In the genomic region with DNA sequence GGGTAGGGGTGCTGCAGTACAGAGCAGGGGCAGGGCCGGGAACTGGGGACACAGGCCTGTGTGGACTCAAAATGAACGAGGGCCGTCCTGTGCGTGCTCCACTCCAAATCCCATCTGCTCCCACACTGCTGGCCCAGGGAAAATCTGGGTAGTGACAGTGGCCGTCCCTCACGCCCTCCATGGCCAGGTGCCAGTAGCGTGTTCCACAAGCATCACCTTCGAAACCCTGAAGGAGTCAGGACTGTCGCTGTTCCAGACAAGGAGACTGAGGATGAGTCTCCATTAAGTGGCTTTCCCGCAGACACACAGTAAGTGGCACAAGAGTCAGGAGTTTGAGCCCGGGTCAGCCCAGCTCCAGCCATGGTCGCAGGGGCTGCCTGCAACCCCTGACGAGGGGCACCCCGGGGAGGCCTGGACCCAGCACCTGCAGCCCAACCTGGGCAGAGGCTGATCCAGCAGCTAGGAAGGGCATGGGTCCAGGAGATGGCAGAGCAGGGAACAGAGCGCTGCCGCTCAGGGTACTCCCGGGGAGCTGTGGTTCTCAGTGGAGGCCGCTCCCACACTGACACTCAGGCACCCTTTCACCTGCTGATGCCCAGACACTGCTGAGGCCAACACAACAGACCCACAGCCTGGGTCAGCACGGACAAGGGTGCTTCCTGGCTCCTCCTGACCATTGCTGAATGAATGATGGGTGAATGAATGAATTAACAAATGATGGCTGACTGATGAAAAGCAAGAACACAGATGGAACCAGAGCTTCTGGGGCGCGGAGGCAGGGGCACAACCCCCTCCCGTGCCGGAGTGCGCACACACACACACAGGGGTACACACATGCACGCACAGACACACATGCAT, we compare ENCODE assay signal across 2 cellular contexts.
TF ChIP-seq lines count a peak whose summit lies in the region.

No MANE protein-coding gene starts in this region.

TF ChIP-seq in K562, 482 proteins besides CTCF, POLR2A, EP300 and RAD21:
- TF ChIP-seq NCOA2 (IDR thresholded peaks at IDR 0.05; ENCODE audit: partially characterized antibody in 2 of 2) (no peak), ZNF24 (IDR thresholded peaks at IDR 0.05) (peak; percentile 65; the same call in 1 of the 2 replicates), ZNF263 (CRISPR knock-in tag; IDR thresholded peaks at IDR 0.05; ENCODE audit: borderline replicate concordance) (no peak)

TF ChIP-seq in HepG2, 621 proteins besides CTCF, POLR2A, EP300 and RAD21:
- TF ChIP-seq KDM5A (IDR thresholded peaks at IDR 0.05; ENCODE audit: borderline replicate concordance, low read length) (no peak), ERF (CRISPR knock-in tag; IDR thresholded peaks at IDR 0.05) (no peak), ZBTB7A (CRISPR knock-in tag; IDR thresholded peaks at IDR 0.05) (no peak), PATZ1 (CRISPR knock-in tag; IDR thresholded peaks at IDR 0.05) (no peak), KDM3A (CRISPR knock-in tag; IDR thresholded peaks at IDR 0.05; ENCODE audit: low read depth) (no peak), TAF15 (IDR thresholded peaks at IDR 0.05; ENCODE audit: low read depth, low read length, poor library complexity, severe bottlenecking) (no peak), ELF3 (CRISPR knock-in tag; IDR thresholded peaks at IDR 0.05) (no peak), HOXD1 (CRISPR knock-in tag; IDR thresholded peaks at IDR 0.05) (no peak), CBFB (CRISPR knock-in tag; IDR thresholded peaks at IDR 0.05) (no peak), ATRX (CRISPR knock-in tag; IDR thresholded peaks at IDR 0.05; ENCODE audit: borderline replicate concordance) (no peak), PAWR (CRISPR knock-in tag; IDR thresholded peaks at IDR 0.05; ENCODE audit: borderline replicate concordance) (no peak), KLF6 (CRISPR knock-in tag; IDR thresholded peaks at IDR 0.05) (no peak), ZNF589 (CRISPR knock-in tag; conservative IDR thresholded peaks at IDR 0.05) (no peak), ZNF850 (CRISPR knock-in tag; conservative IDR thresholded peaks at IDR 0.05) (no peak), ZNF333 (CRISPR knock-in tag; IDR thresholded peaks at IDR 0.05; ENCODE audit: borderline replicate concordance) (no peak), ZBTB26 (CRISPR knock-in tag; IDR thresholded peaks at IDR 0.05; ENCODE audit: borderline replicate concordance) (no peak)
- TF ChIP-seq, protein P1, sequence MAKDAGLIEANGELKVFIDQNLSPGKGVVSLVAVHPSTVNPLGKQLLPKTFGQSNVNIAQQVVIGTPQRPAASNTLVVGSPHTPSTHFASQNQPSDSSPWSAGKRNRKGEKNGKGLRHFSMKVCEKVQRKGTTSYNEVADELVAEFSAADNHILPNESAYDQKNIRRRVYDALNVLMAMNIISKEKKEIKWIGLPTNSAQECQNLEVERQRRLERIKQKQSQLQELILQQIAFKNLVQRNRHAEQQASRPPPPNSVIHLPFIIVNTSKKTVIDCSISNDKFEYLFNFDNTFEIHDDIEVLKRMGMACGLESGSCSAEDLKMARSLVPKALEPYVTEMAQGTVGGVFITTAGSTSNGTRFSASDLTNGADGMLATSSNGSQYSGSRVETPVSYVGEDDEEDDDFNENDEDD (CRISPR knock-in tag; IDR thresholded peaks at IDR 0.05; ENCODE audit: borderline replicate concordance), result no peak
- TF ChIP-seq, protein P2, sequence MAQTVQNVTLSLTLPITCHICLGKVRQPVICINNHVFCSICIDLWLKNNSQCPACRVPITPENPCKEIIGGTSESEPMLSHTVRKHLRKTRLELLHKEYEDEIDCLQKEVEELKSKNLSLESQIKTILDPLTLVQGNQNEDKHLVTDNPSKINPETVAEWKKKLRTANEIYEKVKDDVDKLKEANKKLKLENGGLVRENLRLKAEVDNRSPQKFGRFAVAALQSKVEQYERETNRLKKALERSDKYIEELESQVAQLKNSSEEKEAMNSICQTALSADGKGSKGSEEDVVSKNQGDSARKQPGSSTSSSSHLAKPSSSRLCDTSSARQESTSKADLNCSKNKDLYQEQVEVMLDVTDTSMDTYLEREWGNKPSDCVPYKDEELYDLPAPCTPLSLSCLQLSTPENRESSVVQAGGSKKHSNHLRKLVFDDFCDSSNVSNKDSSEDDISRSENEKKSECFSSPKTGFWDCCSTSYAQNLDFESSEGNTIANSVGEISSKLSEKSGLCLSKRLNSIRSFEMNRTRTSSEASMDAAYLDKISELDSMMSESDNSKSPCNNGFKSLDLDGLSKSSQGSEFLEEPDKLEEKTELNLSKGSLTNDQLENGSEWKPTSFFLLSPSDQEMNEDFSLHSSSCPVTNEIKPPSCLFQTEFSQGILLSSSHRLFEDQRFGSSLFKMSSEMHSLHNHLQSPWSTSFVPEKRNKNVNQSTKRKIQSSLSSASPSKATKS (CRISPR knock-in tag; IDR thresholded peaks at IDR 0.05), result no peak
- TF ChIP-seq, protein P3, sequence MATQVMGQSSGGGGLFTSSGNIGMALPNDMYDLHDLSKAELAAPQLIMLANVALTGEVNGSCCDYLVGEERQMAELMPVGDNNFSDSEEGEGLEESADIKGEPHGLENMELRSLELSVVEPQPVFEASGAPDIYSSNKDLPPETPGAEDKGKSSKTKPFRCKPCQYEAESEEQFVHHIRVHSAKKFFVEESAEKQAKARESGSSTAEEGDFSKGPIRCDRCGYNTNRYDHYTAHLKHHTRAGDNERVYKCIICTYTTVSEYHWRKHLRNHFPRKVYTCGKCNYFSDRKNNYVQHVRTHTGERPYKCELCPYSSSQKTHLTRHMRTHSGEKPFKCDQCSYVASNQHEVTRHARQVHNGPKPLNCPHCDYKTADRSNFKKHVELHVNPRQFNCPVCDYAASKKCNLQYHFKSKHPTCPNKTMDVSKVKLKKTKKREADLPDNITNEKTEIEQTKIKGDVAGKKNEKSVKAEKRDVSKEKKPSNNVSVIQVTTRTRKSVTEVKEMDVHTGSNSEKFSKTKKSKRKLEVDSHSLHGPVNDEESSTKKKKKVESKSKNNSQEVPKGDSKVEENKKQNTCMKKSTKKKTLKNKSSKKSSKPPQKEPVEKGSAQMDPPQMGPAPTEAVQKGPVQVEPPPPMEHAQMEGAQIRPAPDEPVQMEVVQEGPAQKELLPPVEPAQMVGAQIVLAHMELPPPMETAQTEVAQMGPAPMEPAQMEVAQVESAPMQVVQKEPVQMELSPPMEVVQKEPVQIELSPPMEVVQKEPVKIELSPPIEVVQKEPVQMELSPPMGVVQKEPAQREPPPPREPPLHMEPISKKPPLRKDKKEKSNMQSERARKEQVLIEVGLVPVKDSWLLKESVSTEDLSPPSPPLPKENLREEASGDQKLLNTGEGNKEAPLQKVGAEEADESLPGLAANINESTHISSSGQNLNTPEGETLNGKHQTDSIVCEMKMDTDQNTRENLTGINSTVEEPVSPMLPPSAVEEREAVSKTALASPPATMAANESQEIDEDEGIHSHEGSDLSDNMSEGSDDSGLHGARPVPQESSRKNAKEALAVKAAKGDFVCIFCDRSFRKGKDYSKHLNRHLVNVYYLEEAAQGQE (IDR thresholded peaks at IDR 0.05; ENCODE audit: borderline replicate concordance in 1 of 2, low read depth in 1 of 2, low read length in 2 of 2), result no peak
